Comparison of ENCODE assay signal across 20 cellular contexts in genomic region chr12:76936562-76937185, GRCh38. TPM values are rescaled to one million over a fixed set of nuclear protein-coding genes. Genes with fewer than 3 reads are reported as not detected.
DNase-seq lines count a peak whose midpoint lies in the region; ATAC-seq, FAIRE-seq and TF ChIP-seq lines count a peak whose summit lies in the region.
"Had no signal": no experiment of that assay in that cellular context is flagged by ENCODE, and none has a peak within 500 bp of the region (broad histone marks: within the 10 kb centered on the region; RNA-seq: fewer than 3 reads in every experiment).

No MANE protein-coding gene starts in this region.

- no peaks in the 10 kb centered on the region for H3K9me1 ChIP-seq in IMR-90 (ENCODE audit: insufficient read depth, low read length)

- intact Hi-C loops in IMR-90 (cut with micrococcal nuclease) (no loop called here), MCF 10A (cut with micrococcal nuclease) (no loop called here)

- H2AK5ac ChIP-seq in IMR-90 (ENCODE audit: low read depth, low read length) (no peak overlapping the region), trophoblast cell (ENCODE audit: low read length) (no peak overlapping the region)

- no peaks in the 10 kb centered on the region for H3K4me1 Mint-ChIP-seq in MCF 10A (ENCODE audit: insufficient read depth, unreplicated experiment)
- H3K4me1 Mint-ChIP-seq: CD4-positive, CD25-positive, alpha-beta regulatory T cell had no signal

- no peaks in the 10 kb centered on the region for H3K36me3 ChIP-seq in BLaER1
- H3K36me3 ChIP-seq in IMR-90 (ENCODE audit: control insufficient read depth, insufficient read depth, low read length) = no peaks in the 10 kb centered on the region
- no peaks in the 10 kb centered on the region for H3K36me3 ChIP-seq in bronchial epithelial cell (ENCODE audit: control insufficient read depth, insufficient read depth, low read length)
- H3K36me3 ChIP-seq in trophoblast cell (ENCODE audit: control insufficient read depth in 1 of 2, insufficient read depth in 2 of 2, low read length in 2 of 2) = no peaks in the 10 kb centered on the region
- H3K36me3 ChIP-seq: BE2C had no signal

- 78% methylated on average over 6 of the region's 13 CpGs; no CpG with 5 or more reads in 1 of the 2 experiments for WGBS in IMR-90 (ENCODE audit: extremely low coverage in 2 of 2, insufficient read length in 1 of 2), 2 experiments
- WGBS in trophoblast cell (ENCODE audit: extremely low coverage, insufficient coverage, insufficient read length) = no CpG with 5 or more reads among the region's 13 CpGs

- H3K23ac ChIP-seq in IMR-90 (ENCODE audit: low read depth, low read length) = no peak overlapping the region
- no peak overlapping the region for H3K23ac ChIP-seq in trophoblast cell (ENCODE audit: low read length)

- 0 out of 2 replicates have a peak overlapping the region, but pooled peaks have one; percentile 13 for H3K4ac ChIP-seq in IMR-90 (ENCODE audit: low read depth, low read length)
- H3K4ac ChIP-seq in trophoblast cell (ENCODE audit: low read depth, low read length) = no peak overlapping the region

- H3K27ac ChIP-seq in BLaER1 (no peak overlapping the region), IMR-90 (ENCODE audit: insufficient read depth, low read length) (no peak overlapping the region), trophoblast cell (ENCODE audit: low read depth, low read length) (no peak overlapping the region)

- no peak overlapping the region for H2BK20ac ChIP-seq in IMR-90 (ENCODE audit: low read depth, low read length)

- H3K9ac ChIP-seq in BLaER1 (no peak overlapping the region), IMR-90 (ENCODE audit: low read depth, low read length) (no peak overlapping the region), trophoblast cell (ENCODE audit: low read length) (no peak overlapping the region)

- no peaks in the 10 kb centered on the region for H3K36me3 Mint-ChIP-seq in MCF 10A (ENCODE audit: insufficient read depth, unreplicated experiment)
- H3K36me3 Mint-ChIP-seq: CD4-positive, CD25-positive, alpha-beta regulatory T cell had no signal

- H4K8ac ChIP-seq in IMR-90 (ENCODE audit: low read depth in 2 of 2, low read length in 2 of 2) (no peak overlapping the region), trophoblast cell (ENCODE audit: low read depth, low read length) (peak overlapping the region; percentile 44)

- POLR2A ChIA-PET in IMR-90 (lab: Charles Lee; ENCODE audit: unreplicated experiment) = no interaction called here
- POLR2A ChIA-PET in MCF 10A (lab: Yijun Ruan, JAX) = interaction anchor here (1.0 kb wide), 1 partner anchor 28 kb away, joined by 3 read pairs; no protein-coding TSS in a partner anchor

- no peak for DNase-seq in IMR-90
- DNase-seq in bronchial epithelial cell (ENCODE audit: low read depth) = no peak
- no peak for DNase-seq in trophoblast cell
- DNase-seq in MCF 10A (ENCODE audit: unreplicated experiment) = no peak
- DNase-seq in hepatic stellate cell (ENCODE audit: low spot score) = no peak
- DNase-seq: BE2C; CD4-positive, CD25-positive, alpha-beta regulatory T cell; HCEC 1CT; KBM-7; NCI-H1105 treated with DMSO at 0.1 percent for 48 hours; NCI-H2029 treated with DMSO at 0.1 percent for 48 hours; NCI-H226; NCI-H510A treated with DMSO at 0.1 percent for 48 hours; NCI-H774; NK-92 treated with Interleukin-12 subunit alpha and Interleukin-12 subunit beta, amount 100 ng/mL, for 24 hours; Right ventricle myocardium superior had no signal

- H3K27me3 ChIP-seq in BLaER1 (no peaks in the 10 kb centered on the region), IMR-90 (ENCODE audit: control insufficient read depth, insufficient read depth, low read length) (no peaks in the 10 kb centered on the region), bronchial epithelial cell (ENCODE audit: control insufficient read depth, insufficient read depth, low read length) (no peaks in the 10 kb centered on the region), trophoblast cell (ENCODE audit: insufficient read depth, low read length) (no peaks in the 10 kb centered on the region)
- H3K27me3 ChIP-seq: BE2C had no signal

- peaks cover 4% of the 10 kb centered on the region for H3K27me3 Mint-ChIP-seq in MCF 10A (ENCODE audit: insufficient read depth, unreplicated experiment)

- peak; percentile 28 for FAIRE-seq in bronchial epithelial cell (lab: Jason Lieb, UNC)
- FAIRE-seq: GM12878 had no signal

- TF ChIP-seq RAD21 in IMR-90 (IDR thresholded peaks at IDR 0.05; ENCODE audit: low read length) = no peak

- H4K5ac ChIP-seq in IMR-90 (ENCODE audit: low read depth, low read length) = no peak overlapping the region

- H2BK12ac ChIP-seq in trophoblast cell (ENCODE audit: low read length) = no peak overlapping the region

- H4K20me1 ChIP-seq in BLaER1 (no peaks in the 10 kb centered on the region), IMR-90 (ENCODE audit: insufficient read depth, low read length) (no peaks in the 10 kb centered on the region)

- TF ChIP-seq CTCF in IMR-90 (conservative IDR thresholded peaks at IDR 0.05; ENCODE audit: low read depth, low read length) (no peak), bronchial epithelial cell (IDR thresholded peaks at IDR 0.05; ENCODE audit: insufficient read depth, low read length, severe bottlenecking) (no peak), MCF 10A (IDR thresholded peaks at IDR 0.05; ENCODE audit: unreplicated experiment) (no peak)

- H3K9me3 Mint-ChIP-seq in MCF 10A (ENCODE audit: unreplicated experiment) = peaks cover 5% of the 10 kb centered on the region
- H3K9me3 Mint-ChIP-seq: T-helper 1 cell treated with Interleukin-12 subunit alpha and Interleukin-12 subunit beta and Interleukin-4 antibody, amounts not matched to agents 30 μg/mL and 1 μg/mL, for 36 hours had no signal

- CTCF ChIA-PET in IMR-90 (lab: Yijun Ruan, JAX) = no interaction called here
- CTCF ChIA-PET in MCF 10A (lab: Yijun Ruan, JAX) = interaction anchor here (0.8 to 2.1 kb wide), 2 partner anchors 74 to 116 kb away, joined by 3 to 7 read pairs; no protein-coding TSS in a partner anchor

- no peak overlapping the region; the same call in 2 of the 3 replicates for H2BK15ac ChIP-seq in IMR-90 (ENCODE audit: low read depth, low read length)

- no peak overlapping the region for H3K4me3 ChIP-seq in BLaER1
- H3K4me3 ChIP-seq in IMR-90 (ENCODE audit: insufficient read depth, low read depth, low read length) = no peak overlapping the region
- no peak overlapping the region for H3K4me3 ChIP-seq in bronchial epithelial cell (ENCODE audit: low read depth, low read length)
- H3K4me3 ChIP-seq in trophoblast cell (ENCODE audit: low read depth, low read length) = no peak overlapping the region
- H3K4me3 ChIP-seq: GM12878 had no signal

- no peak overlapping the region for H3K27ac Mint-ChIP-seq in MCF 10A (ENCODE audit: low read depth, unreplicated experiment)
- H3K27ac Mint-ChIP-seq: CD4-positive, CD25-positive, alpha-beta regulatory T cell; T-helper 1 cell treated with Interleukin-12 subunit alpha and Interleukin-12 subunit beta and Interleukin-4 antibody, amounts not matched to agents 30 μg/mL and 1 μg/mL, for 36 hours had no signal

- H3K4me1 ChIP-seq in BLaER1 = peaks cover 7% of the 10 kb centered on the region; the same call in 1 of the 2 replicates
- no peaks in the 10 kb centered on the region for H3K4me1 ChIP-seq in IMR-90 (ENCODE audit: control insufficient read depth, insufficient read depth, low read length)
- no peaks in the 10 kb centered on the region for H3K4me1 ChIP-seq in trophoblast cell (ENCODE audit: control insufficient read depth in 1 of 2, insufficient read depth in 2 of 2, low read length in 2 of 2)
- H3K4me1 ChIP-seq: BE2C had no signal

- H2BK120ac ChIP-seq in IMR-90 (ENCODE audit: low read depth, low read length) (no peak overlapping the region), trophoblast cell (ENCODE audit: insufficient read depth, low read length, poor library complexity) (no peak overlapping the region)

- dilution Hi-C loops in IMR-90 (cut with HindIII; ENCODE audit: low sequenced_read_pairs, unreplicated experiment) = no loop called here

- H4K12ac ChIP-seq in trophoblast cell (ENCODE audit: low read depth, low read length) = no peak overlapping the region

- H4K91ac ChIP-seq in IMR-90 (ENCODE audit: insufficient read depth, low read depth, low read length) (no peak overlapping the region), trophoblast cell (ENCODE audit: low read depth, low read length) (no peak overlapping the region)

- no TSS peak for BruUV-seq in IMR-90 (replicated peaks; lab: Mats Ljungman, UMichigan)
- BruUV-seq in MCF 10A (replicated peaks; lab: Mats Ljungman, UMichigan) = no TSS peak

- peaks cover 3% of the 10 kb centered on the region; the same call in 1 of the 2 replicates for H3K9me3 ChIP-seq in BLaER1
- no peaks in the 10 kb centered on the region for H3K9me3 ChIP-seq in IMR-90 (ENCODE audit: control insufficient read depth, insufficient read depth, low read length)
- H3K9me3 ChIP-seq in trophoblast cell (ENCODE audit: insufficient read depth, low read depth, low read length) = no peaks in the 10 kb centered on the region
- H3K9me3 ChIP-seq: BE2C had no signal

- TF ChIP-seq POLR2A in IMR-90 (IDR thresholded peaks at IDR 0.05; ENCODE audit: low read depth, low read length) = no peak

- H3K79me1 ChIP-seq in IMR-90 (ENCODE audit: low read depth in 1 of 2, low read length in 2 of 2) (no peaks in the 10 kb centered on the region), trophoblast cell (ENCODE audit: low read length) (no peaks in the 10 kb centered on the region)

- no peak overlapping the region for H2BK5ac ChIP-seq in IMR-90 (ENCODE audit: low read depth, low read length, poor library complexity, severe bottlenecking)
- H2BK5ac ChIP-seq in trophoblast cell (ENCODE audit: low read depth, low read length, poor library complexity) = no peak overlapping the region

- H3K4me3 Mint-ChIP-seq in MCF 10A (ENCODE audit: unreplicated experiment) = no peak overlapping the region
- H3K4me3 Mint-ChIP-seq: CD4-positive, CD25-positive, alpha-beta regulatory T cell; T-helper 1 cell treated with Interleukin-12 subunit alpha and Interleukin-12 subunit beta and Interleukin-4 antibody, amounts not matched to agents 30 μg/mL and 1 μg/mL, for 36 hours had no signal

- in situ Hi-C loops in IMR-90 (cut with MboI; ENCODE audit: low sequenced_read_pairs) = no loop called here

- H2AFZ ChIP-seq in IMR-90 (replicated peaks; ENCODE audit: low read length, poor library complexity) = no peak overlapping the region
- H2AFZ ChIP-seq in trophoblast cell (ENCODE audit: insufficient read depth, low read length, poor library complexity) = no peak overlapping the region

- H3K14ac ChIP-seq in IMR-90 (replicated peaks; ENCODE audit: low read depth, low read length) = no peak overlapping the region
- no peak overlapping the region for H3K14ac ChIP-seq in trophoblast cell (ENCODE audit: low read length)

- no peaks in the 10 kb centered on the region for H3K79me2 ChIP-seq in trophoblast cell (ENCODE audit: control insufficient read depth, insufficient read depth, low read length, poor library complexity)

- no peak overlapping the region for H3K18ac ChIP-seq in IMR-90 (ENCODE audit: low read depth, low read length)
- no peak overlapping the region for H3K18ac ChIP-seq in trophoblast cell (ENCODE audit: low read length)

- H3K4me2 ChIP-seq in BLaER1 = 0 out of 2 replicates have a peak overlapping the region, but pooled peaks have one; percentile 1
- no peak overlapping the region for H3K4me2 ChIP-seq in IMR-90 (ENCODE audit: low read depth, low read length)
- H3K4me2 ChIP-seq in trophoblast cell (ENCODE audit: low read length) = no peak overlapping the region

- H3K56ac ChIP-seq in IMR-90 (ENCODE audit: extremely low read depth, insufficient read depth, low read length) = no peak overlapping the region

- no peak for ATAC-seq in IMR-90 (ENCODE audit: low read depth)
- ATAC-seq in HG03095 (IDR thresholded peaks at IDR 0.05; ENCODE audit: unreplicated experiment) = no peak
- ATAC-seq: GM12878 had no signal

- H2AK9ac ChIP-seq in IMR-90 (replicated peaks; ENCODE audit: low read depth, low read length, poor library complexity) = no peak overlapping the region

RNA-seq across cellular contexts. Expression of gene CSRP2, which starts 57.9 kb away (rescaled TPM):
- total RNA-seq in IMR-90 (2012; rRNA removed) (156 and 157 TPM in 2 replicates), bronchial epithelial cell (19.5 and 25.5 TPM in 2 replicates), MCF 10A (2022) (2.0 and 2.6 TPM in 2 replicates)
- 160 and 179 TPM in 2 replicates for polyA plus RNA-seq in IMR-90 (2012; rRNA removed)
- 69.1 and 124 TPM in 2 replicates for polyA plus RNA-seq in IMR-90 (2012; cell fraction: cytosol; rRNA removed)
- polyA plus RNA-seq in IMR-90 (2012; cell fraction: nucleus; rRNA removed; ENCODE audit: low replicate concordance) = 38.8 and 115 TPM in 2 replicates
- 64.8 and 68.3 TPM in 2 replicates for polyA plus RNA-seq in trophoblast cell (2013)
- total RNA-seq: CD4-positive, CD25-positive, alpha-beta regulatory T cell had no signal
